In genomic region chr5:98770158-98770910, GRCh38 we compare ENCODE assay signal across 8 cellular contexts. TPM values are rescaled to one million over a fixed set of nuclear protein-coding genes. Genes with fewer than 3 reads are reported as not detected.
DNase-seq lines count a peak whose midpoint lies in the region; ATAC-seq and TF ChIP-seq lines count a peak whose summit lies in the region.

No MANE protein-coding gene starts in this region.

- H3K27me3 ChIP-seq in heart left ventricle (peaks cover 0 to 59% (median 0%) of the 10 kb centered on the region in 9 donors), parathyroid adenoma (ENCODE audit: control insufficient read depth, insufficient read depth, low read length) (no peaks in the 10 kb centered on the region)

- 0 to 1% (median 1%) methylated on average over 34 to 42 of the region's 42 CpGs for WGBS in heart left ventricle, 4 donors

- no peak overlapping the region for H3K9ac ChIP-seq in parathyroid adenoma

- peak overlapping the region; percentile 89 for H3K4me2 ChIP-seq in parathyroid adenoma (ENCODE audit: low read length)

- no peaks in the 10 kb centered on the region for H3K36me3 ChIP-seq in heart left ventricle
- no peaks in the 10 kb centered on the region for H3K36me3 ChIP-seq in parathyroid adenoma (ENCODE audit: control insufficient read depth, insufficient read depth, low read length)

- intact Hi-C loops in activated naive CD4-positive, alpha-beta T cell treated with anti-CD3 and anti-CD28 coated beads for 36 hours (cut with micrococcal nuclease) = loop anchor here (2.0 to 5.0 kb wide), 6 partner anchors 462 to 1953 kb away; no protein-coding TSS in a partner anchor
- intact Hi-C loops in heart left ventricle (cut with DNase I) = loop anchor here in 5 of 10 donors (5.0 to 10.0 kb wide), 6 partner anchors 157 to 1588 kb away; partner anchors contain the start of genes CHD1 (in 1 of the 5) and RIOK2 (in 1 of the 5)

- peak overlapping the region; percentile 3 to 79 (median 64) for H3K27ac ChIP-seq in heart left ventricle
- H3K27ac ChIP-seq in parathyroid adenoma = peak overlapping the region; percentile 30

- H3K4me3 Mint-ChIP-seq in activated naive CD4-positive, alpha-beta T cell treated with anti-CD3 and anti-CD28 coated beads for 36 hours = peak overlapping the region; percentile 91

- no peaks in the 10 kb centered on the region for H3K9me3 Mint-ChIP-seq in activated naive CD4-positive, alpha-beta T cell treated with anti-CD3 and anti-CD28 coated beads for 36 hours

- CTCF ChIA-PET in activated naive CD4-positive, alpha-beta T cell treated with anti-CD3 and anti-CD28 coated beads for 36 hours (lab: Charles Lee) = interaction anchor here (0.6 to 7.0 kb wide), 20 partner anchors 8 to 1877 kb away, joined by 3 to 155 read pairs (median 4); no protein-coding TSS in a partner anchor

- peaks cover 3% of the 10 kb centered on the region for H3K36me3 Mint-ChIP-seq in activated naive CD4-positive, alpha-beta T cell treated with anti-CD3 and anti-CD28 coated beads for 36 hours (ENCODE audit: low read depth)

- no peak for TF ChIP-seq POLR2A in heart left ventricle (IDR thresholded peaks at IDR 0.05)

- H3K9me3 ChIP-seq in heart left ventricle = no peaks in the 10 kb centered on the region
- H3K9me3 ChIP-seq in parathyroid adenoma (ENCODE audit: control insufficient read depth, low read length) = no peaks in the 10 kb centered on the region

- peak overlapping the region; percentile 55 to 90 (median 70) for H3K4me3 ChIP-seq in heart left ventricle
- peak overlapping the region; percentile 64 for H3K4me3 ChIP-seq in parathyroid adenoma (ENCODE audit: low read depth, low read length)

- H3K79me2 ChIP-seq in parathyroid adenoma = no peaks in the 10 kb centered on the region

- peaks cover 25% of the 10 kb centered on the region for H3K4me1 Mint-ChIP-seq in activated naive CD4-positive, alpha-beta T cell treated with anti-CD3 and anti-CD28 coated beads for 36 hours (ENCODE audit: low read depth)

- no peak for ATAC-seq in heart left ventricle
- ATAC-seq in HG03097 (IDR thresholded peaks at IDR 0.05; ENCODE audit: low FRiP score, unreplicated experiment) = no peak
- no peak for ATAC-seq in HG03175 (IDR thresholded peaks at IDR 0.05; ENCODE audit: unreplicated experiment)

- H3K4me1 ChIP-seq in heart left ventricle (peaks cover 2 to 63% (median 25%) of the 10 kb centered on the region in 12 donors), parathyroid adenoma (peaks cover 3% of the 10 kb centered on the region)

- H2AFZ ChIP-seq in parathyroid adenoma = peak overlapping the region; percentile 88

- TF ChIP-seq CTCF in heart left ventricle (IDR thresholded peaks at IDR 0.05) = no peak
- no peak for TF ChIP-seq CTCF in parathyroid adenoma (IDR thresholded peaks at IDR 0.05)

- peaks cover 23% of the 10 kb centered on the region for H3K27me3 Mint-ChIP-seq in activated naive CD4-positive, alpha-beta T cell treated with anti-CD3 and anti-CD28 coated beads for 36 hours (ENCODE audit: low read depth)

- peak; percentile 33 for DNase-seq in stimulated activated CD4-positive, alpha-beta T cell treated with anti-CD3 and anti-CD28 coated beads, Interleukin-12 subunit alpha, Interleukin-12 subunit beta, amount 100 ng/mL, for 4 hours
- DNase-seq in stimulated activated CD4-positive, alpha-beta T cell treated with anti-CD3 and anti-CD28 coated beads, Interleukin-1b, Interleukin-23, amount 100 ng/mL, for 48 hours = no peak
- DNase-seq in NCI-H774 (lab: John Stamatoyannopoulos, UW) (peak; percentile 61), heart left ventricle (peak; percentile 40 to 60 (median 53))
- DNase-seq in activated naive CD4-positive, alpha-beta T cell treated with anti-CD3 and anti-CD28 coated beads for 36 hours = peak; percentile 39

- H3K27ac Mint-ChIP-seq in activated naive CD4-positive, alpha-beta T cell treated with anti-CD3 and anti-CD28 coated beads for 36 hours = peak overlapping the region; percentile 50

RNA-seq across cellular contexts. Expression of gene RGMB, which starts 3.1 kb away (rescaled TPM):
- total RNA-seq in activated naive CD4-positive, alpha-beta T cell treated with anti-CD3 and anti-CD28 coated beads for 36 hours = 1 to 10 TPM; 5.0 to 5.9 TPM
- total RNA-seq in heart left ventricle = 10 to 100 TPM; 11.0 to 42.2 (median 17.0) TPM
- 1 to 10 TPM; 2.0 to 9.3 TPM for polyA plus RNA-seq in heart left ventricle
